ENCODE assay signal across 37 cellular contexts in the genomic region with DNA sequence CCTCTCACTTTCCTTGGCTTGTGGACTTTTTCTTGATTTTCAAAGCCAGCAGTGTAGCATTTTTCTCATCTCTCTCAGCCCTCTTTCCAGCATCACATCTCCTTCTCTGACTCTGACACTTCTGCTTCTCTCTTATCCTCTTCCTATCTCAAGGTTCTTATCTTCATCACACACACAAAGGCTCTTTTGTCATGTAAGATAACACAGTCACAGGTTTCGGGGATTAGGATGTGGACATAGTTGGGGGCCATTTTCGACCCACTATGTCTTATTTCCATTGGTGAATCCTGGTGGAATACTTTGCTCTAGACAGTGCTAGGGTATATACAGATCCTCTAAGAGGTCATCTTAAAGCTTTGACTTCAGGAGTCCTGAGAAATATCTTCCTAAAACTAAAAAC.
"Had no signal": no experiment of that assay in that cellular context is flagged by ENCODE, and none has a peak within 500 bp of the region (broad histone marks: within the 10 kb centered on the region; RNA-seq: fewer than 3 reads in every experiment).

No MANE protein-coding gene starts in this region.

- H3K4me1 Mint-ChIP-seq: activated naive CD4-positive, alpha-beta T cell treated with anti-CD3 and anti-CD28 coated beads, Interleukin-2, amount 10 ng/mL, durations not matched to agents 7 days and 5 days; activated naive CD4-positive, alpha-beta T cell treated with anti-CD3 and anti-CD28 coated beads, Interleukin-2, amount 50 U/mL, for 24 hours; activated naive CD8-positive, alpha-beta T cell treated with anti-CD3 and anti-CD28 coated beads for 36 hours; activated naive CD8-positive, alpha-beta T cell treated with anti-CD3 and anti-CD28 coated beads, Interleukin-2, amount 10 ng/mL, durations not matched to agents 7 days and 5 days; activated naive CD8-positive, alpha-beta T cell treated with anti-CD3 and anti-CD28 coated beads, Interleukin-2, amount 50 U/mL, for 24 hours; activated T-helper 17 cell treated with anti-CD3 and anti-CD28 coated beads, Interleukin-2, amount 50 U/mL, for 72 hours; brain; central memory CD8-positive, alpha-beta T cell had no signal

- DNase-seq: activated effector memory CD4-positive, alpha-beta T cell treated with anti-CD3 and anti-CD28 coated beads, Interleukin-2, amount 50 U/mL, for 16 hours; activated effector memory CD4-positive, alpha-beta T cell treated with Interleukin-2 at 50 U/mL for 16 hours; activated gamma-delta T cell; activated gamma-delta T cell treated with Interleukin-2 at 50 U/mL for 16 hours; activated naive CD4-positive, alpha-beta T cell; activated naive CD4-positive, alpha-beta T cell treated with anti-CD3 and anti-CD28 coated beads for 36 hours; activated naive CD4-positive, alpha-beta T cell treated with anti-CD3 and anti-CD28 coated beads, Interleukin-2, amount 10 ng/mL, durations not matched to agents 7 days and 5 days; activated naive CD4-positive, alpha-beta T cell treated with anti-CD3 and anti-CD28 coated beads, Interleukin-2, amount 50 U/mL, for 16 hours; activated naive CD4-positive, alpha-beta T cell treated with Interleukin-2 at 50 U/mL for 16 hours; activated naive CD8-positive, alpha-beta T cell treated with anti-CD3 and anti-CD28 coated beads for 36 hours; activated naive CD8-positive, alpha-beta T cell treated with anti-CD3 and anti-CD28 coated beads, Interleukin-2, amount 10 ng/mL, durations not matched to agents 7 days and 5 days; activated naive CD8-positive, alpha-beta T cell treated with anti-CD3 and anti-CD28 coated beads, Interleukin-2, amount 50 U/mL, for 24 hours; activated T-cell treated with anti-CD3 and anti-CD28 coated beads, Interleukin-2, amount 50 U/mL, for 1 hour; activated T-cell treated with anti-CD3 and anti-CD28 coated beads, Interleukin-2, amount 50 U/mL, for 24 hours; activated T-cell treated with anti-CD3 and anti-CD28 coated beads, Interleukin-2, amount 50 U/mL, for 4 hours; activated T-cell treated with anti-CD3 and anti-CD28 coated beads, Interleukin-2, amount 50 U/mL, for 48 hours; activated T-cell treated with anti-CD3 and anti-CD28 coated beads, Interleukin-2, amount 50 U/mL, for 72 hours; adrenal gland; amygdala; anterior cingulate cortex; aorta; body of pancreas; brain microvascular endothelial cell; caudate nucleus; central memory CD4-positive, alpha-beta T cell; cerebellar nuclear complex had no signal

- H3K27ac ChIP-seq: adrenal gland, ascending aorta, body of pancreas, brain microvascular endothelial cell, breast epithelium, cardiac muscle cell had no signal

- H3K27me3 Mint-ChIP-seq: activated naive CD4-positive, alpha-beta T cell treated with anti-CD3 and anti-CD28 coated beads, Interleukin-2, amount 10 ng/mL, durations not matched to agents 7 days and 5 days; activated naive CD4-positive, alpha-beta T cell treated with anti-CD3 and anti-CD28 coated beads, Interleukin-2, amount 50 U/mL, for 24 hours; activated naive CD8-positive, alpha-beta T cell; activated naive CD8-positive, alpha-beta T cell treated with anti-CD3 and anti-CD28 coated beads for 36 hours; activated naive CD8-positive, alpha-beta T cell treated with anti-CD3 and anti-CD28 coated beads, Interleukin-2, amount 10 ng/mL, durations not matched to agents 7 days and 5 days; activated T-cell treated with anti-CD3 and anti-CD28 coated beads, Interleukin-2, amount 50 U/mL, for 24 hours; activated T-helper 17 cell treated with anti-CD3 and anti-CD28 coated beads, Interleukin-2, amount 50 U/mL, for 72 hours; central memory CD8-positive, alpha-beta T cell had no signal

- H3K36me3 Mint-ChIP-seq: activated naive CD4-positive, alpha-beta T cell treated with anti-CD3 and anti-CD28 coated beads, Interleukin-2, amount 10 ng/mL, durations not matched to agents 7 days and 5 days; activated naive CD8-positive, alpha-beta T cell; activated naive CD8-positive, alpha-beta T cell treated with anti-CD3 and anti-CD28 coated beads for 36 hours; activated naive CD8-positive, alpha-beta T cell treated with anti-CD3 and anti-CD28 coated beads, Interleukin-2, amount 10 ng/mL, durations not matched to agents 7 days and 5 days; brain had no signal

- H3K9me3 ChIP-seq: adrenal gland, ascending aorta, body of pancreas, breast epithelium had no signal

- H3K4me3 Mint-ChIP-seq: activated naive CD4-positive, alpha-beta T cell treated with anti-CD3 and anti-CD28 coated beads for 36 hours; activated naive CD4-positive, alpha-beta T cell treated with anti-CD3 and anti-CD28 coated beads, Interleukin-2, amount 10 ng/mL, durations not matched to agents 7 days and 5 days; activated naive CD4-positive, alpha-beta T cell treated with anti-CD3 and anti-CD28 coated beads, Interleukin-2, amount 50 U/mL, for 24 hours; activated naive CD8-positive, alpha-beta T cell; activated naive CD8-positive, alpha-beta T cell treated with anti-CD3 and anti-CD28 coated beads for 36 hours; activated naive CD8-positive, alpha-beta T cell treated with anti-CD3 and anti-CD28 coated beads, Interleukin-2, amount 10 ng/mL, durations not matched to agents 7 days and 5 days; activated naive CD8-positive, alpha-beta T cell treated with anti-CD3 and anti-CD28 coated beads, Interleukin-2, amount 50 U/mL, for 24 hours; activated T-cell treated with anti-CD3 and anti-CD28 coated beads, Interleukin-2, amount 50 U/mL, for 24 hours; activated T-cell treated with anti-CD3 and anti-CD28 coated beads, Interleukin-2, amount 50 U/mL, for 4 hours; activated T-cell treated with anti-CD3 and anti-CD28 coated beads, Interleukin-2, amount 50 U/mL, for 72 hours; activated T-helper 1 cell treated with anti-CD3 and anti-CD28 coated beads, Interleukin-12 subunit alpha, Interleukin-12 subunit beta, Interleukin-2, Interleukin-4 antibody, amounts not matched to agents 30 ng/mL and 10 ng/mL and 1 ng/mL, durations not matched to agents 14 hours and 24 hours and 36 hours; activated T-helper 17 cell treated with anti-CD3 and anti-CD28 coated beads, Interleukin-2, amount 50 U/mL, for 72 hours; brain; central memory CD8-positive, alpha-beta T cell had no signal

- H3K9me3 Mint-ChIP-seq: activated naive CD4-positive, alpha-beta T cell treated with anti-CD3 and anti-CD28 coated beads for 36 hours; activated naive CD8-positive, alpha-beta T cell treated with anti-CD3 and anti-CD28 coated beads, Interleukin-2, amount 10 ng/mL, durations not matched to agents 7 days and 5 days; activated naive CD8-positive, alpha-beta T cell treated with anti-CD3 and anti-CD28 coated beads, Interleukin-2, amount 50 U/mL, for 24 hours; activated T-helper 17 cell treated with anti-CD3 and anti-CD28 coated beads, Interleukin-2, amount 50 U/mL, for 72 hours; activated T-helper 2 cell treated with anti-CD3 and anti-CD28 coated beads, Interferon-gamma antibody, Interleukin-2, Interleukin-4, amounts not matched to agents 10 μg/mL and 5 μg/mL and 100 μg/mL, durations not matched to agents 14 hours and 24 hours and 36 hours; central memory CD8-positive, alpha-beta T cell had no signal

- ATAC-seq: activated naive CD4-positive, alpha-beta T cell treated with anti-CD3 and anti-CD28 coated beads, Interleukin-2, amount 50 U/mL, for 72 hours; activated naive CD8-positive, alpha-beta T cell treated with anti-CD3 and anti-CD28 coated beads, Interleukin-2, amount 50 U/mL, for 24 hours; activated T-cell treated with anti-CD3 and anti-CD28 coated beads, Interleukin-2, amount 50 U/mL, for 4 hours; activated T-cell treated with anti-CD3 and anti-CD28 coated beads, Interleukin-2, amount 50 U/mL, for 72 hours; activated T-helper 17 cell treated with anti-CD3 and anti-CD28 coated beads, Interleukin-2, amount 50 U/mL, for 72 hours; body of pancreas had no signal

- H3K4me1 ChIP-seq: adrenal gland, body of pancreas, breast epithelium had no signal

- H3K27me3 ChIP-seq: adrenal gland, ascending aorta, body of pancreas, brain microvascular endothelial cell, breast epithelium, cardiac muscle cell had no signal

- H3K4me3 ChIP-seq: adrenal gland, ascending aorta, body of pancreas, breast epithelium, cardiac muscle cell had no signal

- H3K27ac Mint-ChIP-seq: activated naive CD4-positive, alpha-beta T cell treated with anti-CD3 and anti-CD28 coated beads for 36 hours; activated naive CD4-positive, alpha-beta T cell treated with anti-CD3 and anti-CD28 coated beads, Interleukin-2, amount 10 ng/mL, durations not matched to agents 7 days and 5 days; activated naive CD4-positive, alpha-beta T cell treated with anti-CD3 and anti-CD28 coated beads, Interleukin-2, amount 50 U/mL, for 24 hours; activated naive CD8-positive, alpha-beta T cell; activated naive CD8-positive, alpha-beta T cell treated with anti-CD3 and anti-CD28 coated beads for 36 hours; activated naive CD8-positive, alpha-beta T cell treated with anti-CD3 and anti-CD28 coated beads, Interleukin-2, amount 10 ng/mL, durations not matched to agents 7 days and 5 days; activated naive CD8-positive, alpha-beta T cell treated with anti-CD3 and anti-CD28 coated beads, Interleukin-2, amount 50 U/mL, for 24 hours; activated T-cell treated with anti-CD3 and anti-CD28 coated beads, Interleukin-2, amount 50 U/mL, for 24 hours; activated T-cell treated with anti-CD3 and anti-CD28 coated beads, Interleukin-2, amount 50 U/mL, for 72 hours; activated T-helper 1 cell treated with anti-CD3 and anti-CD28 coated beads, Interleukin-12 subunit alpha, Interleukin-12 subunit beta, Interleukin-2, Interleukin-4 antibody, amounts not matched to agents 30 ng/mL and 10 ng/mL and 1 ng/mL, durations not matched to agents 14 hours and 24 hours and 36 hours; activated T-helper 17 cell treated with anti-CD3 and anti-CD28 coated beads, Interleukin-2, amount 50 U/mL, for 72 hours; activated T-helper 2 cell treated with anti-CD3 and anti-CD28 coated beads, Interferon-gamma antibody, Interleukin-2, Interleukin-4, amounts not matched to agents 10 μg/mL and 5 μg/mL and 100 μg/mL, durations not matched to agents 14 hours and 24 hours and 36 hours; brain had no signal

- H3K36me3 ChIP-seq: adrenal gland, ascending aorta, brain microvascular endothelial cell, breast epithelium, cardiac muscle cell had no signal
